In genomic region chr2:224449212-224450147, GRCh38 we compare ENCODE assay signal across 8 cellular contexts. TPM values are rescaled to one million over a fixed set of nuclear protein-coding genes. Genes with fewer than 3 reads are reported as not detected.
A peak's percentile ranks its signal among the peaks of the same experiment; 100 is the strongest.
DNase-seq lines count a peak whose midpoint lies in the region; ATAC-seq, FAIRE-seq and TF ChIP-seq lines count a peak whose summit lies in the region.

No MANE protein-coding gene starts in this region.

- H3K36me3 ChIP-seq in heart left ventricle (no peaks in the 10 kb centered on the region), pancreas (no peaks in the 10 kb centered on the region)

- no peak overlapping the region for H3K4me3 ChIP-seq in heart left ventricle
- no peak overlapping the region for H3K4me3 ChIP-seq in pancreas

- no peaks in the 10 kb centered on the region for H3K4me1 ChIP-seq in heart left ventricle
- H3K4me1 ChIP-seq in pancreas = peaks cover 0 to 4% (median 3%) of the 10 kb centered on the region in 3 donors

- intact Hi-C loops in heart left ventricle (cut with DNase I) (loop anchor here (1.0 to 10.0 kb wide), 7 partner anchors 87 to 205 kb away; no protein-coding TSS in a partner anchor), left cardiac atrium (cut with DNase I) (loop anchor here (5.0 to 10.0 kb wide), 2 partner anchors 82 to 85 kb away; no protein-coding TSS in a partner anchor), pancreas (cut with DNase I) (no loop called here)

- 51 to 59% (median 54%) methylated on average over 4 of the region's 4 CpGs for WGBS in heart left ventricle, 4 donors
- 33 to 38% methylated on average over 4 of the region's 4 CpGs for WGBS in pancreas, 2 donors

- TF ChIP-seq CTCF in heart left ventricle (IDR thresholded peaks at IDR 0.05) (peak; percentile 34 to 69 (median 54)), pancreas (IDR thresholded peaks at IDR 0.05) (peak in 3 of 4 donors; percentile 32 to 37 (median 32))

- DNase-seq in heart left ventricle = no peak
- DNase-seq in left cardiac atrium = no peak
- peak; percentile 4 to 30 for DNase-seq in NCI-H446 (lab: John Stamatoyannopoulos, UW)
- DNase-seq in dermis microvascular lymphatic vessel endothelial cell (ENCODE audit: low read depth in 2 of 2) = peak; percentile 31 to 76
- DNase-seq in pancreas = peak in 1 of 6 donors; percentile 29
- no peak for DNase-seq in NK-92 treated with Interleukin-12 subunit alpha and Interleukin-12 subunit beta, amount 100 ng/mL, for 24 hours (lab: John Stamatoyannopoulos, UW)

- no peaks in the 10 kb centered on the region for H3K27me3 ChIP-seq in heart left ventricle
- H3K27me3 ChIP-seq in pancreas = no peaks in the 10 kb centered on the region

- no peak for FAIRE-seq in pancreas (lab: Jason Lieb, UNC)

- ATAC-seq in heart left ventricle (no peak), left cardiac atrium (no peak), pancreas (peak; percentile 69 to 91 (median 81)), HG03095 (IDR thresholded peaks at IDR 0.05; ENCODE audit: unreplicated experiment) (no peak), HG03045 (IDR thresholded peaks at IDR 0.05; ENCODE audit: unreplicated experiment) (no peak)

- no peak for TF ChIP-seq POLR2A in heart left ventricle (IDR thresholded peaks at IDR 0.05)

- H3K27ac ChIP-seq in heart left ventricle (no peak overlapping the region), pancreas (no peak overlapping the region)

- H3K9me3 ChIP-seq in heart left ventricle = peaks cover 0 to 6% (median 2%) of the 10 kb centered on the region in 12 donors
- no peaks in the 10 kb centered on the region for H3K9me3 ChIP-seq in pancreas

RNA-seq across cellular contexts. Expression of gene FAM124B, which starts 47.6 kb away (rescaled TPM):
- total RNA-seq in heart left ventricle = 1 to 10 TPM in 8 of 9 donors, under 1 TPM in 1; 0.77 to 5.1 (median 1.6) TPM
- polyA plus RNA-seq in heart left ventricle = 1 to 10 TPM in 1 of 2 donors, under 1 TPM in 1; 0.34 to 4.0 TPM
- total RNA-seq in left cardiac atrium = 1 to 10 TPM; 1.3 to 2.7 TPM
- total RNA-seq in dermis microvascular lymphatic vessel endothelial cell = 26.6 and 48.8 TPM in 2 replicates
- total RNA-seq in pancreas = under 1 TPM in 5 of 6 donors, not detected in 1; 0.09 to 0.78 (median 0.42) TPM
- under 1 TPM; 0.15 to 0.26 TPM for polyA plus RNA-seq in pancreas

Comparison
In these comparisons a context has a peak if more than half of its experiments do, and no peak if none do; other contexts are left out.
1. ATAC-seq: peak in pancreas (4 of 4); none in heart left ventricle (0 of 4), left cardiac atrium (0 of 2), HG03095 (single experiment) and HG03045 (single experiment).
2. DNase-seq: peak in NCI-H446 (2 of 2) and dermis microvascular lymphatic vessel endothelial cell (2 of 2); none in heart left ventricle (0 of 5), left cardiac atrium (single experiment) and NK-92 treated with Interleukin-12 subunit alpha and Interleukin-12 subunit beta, amount 100 ng/mL, for 24 hours (single experiment).
3. intact Hi-C loops: an anchor here in heart left ventricle (1.0 to 10.0 kb wide) and left cardiac atrium (5.0 to 10.0 kb wide); none called in pancreas.